11 cellular contexts compared by ENCODE assay signal in genomic region chr10:95475827-95476481, GRCh38.
DNase-seq lines count a peak whose midpoint lies in the region; ATAC-seq, FAIRE-seq and TF ChIP-seq lines count a peak whose summit lies in the region.
"Had no signal": no experiment of that assay in that cellular context is flagged by ENCODE, and none has a peak within 500 bp of the region (broad histone marks: within the 10 kb centered on the region; RNA-seq: fewer than 3 reads in every experiment).

No MANE protein-coding gene starts in this region.

- no peak overlapping the region for H3K4me3 ChIP-seq in HEK293 (ENCODE audit: low read depth, low read length)
- H3K4me3 ChIP-seq in small intestine (ENCODE audit: low read depth in 1 of 2, low read length in 2 of 2), result no peak overlapping the region

- H3K9me3 ChIP-seq in HEK293 (ENCODE audit: control insufficient read depth, insufficient read depth, low read depth, low read length) (no peaks in the 10 kb centered on the region), small intestine (ENCODE audit: control insufficient read depth, low read depth) (no peaks in the 10 kb centered on the region)

- peaks cover 26% of the 10 kb centered on the region for H3K4me1 ChIP-seq in HEK293 (ENCODE audit: control insufficient read depth, insufficient read depth, low read length)
- peaks cover 10 to 11% of the 10 kb centered on the region in 2 donors for H3K4me1 ChIP-seq in small intestine (ENCODE audit: control insufficient read depth in 2 of 2, insufficient read depth in 1 of 2, low read depth in 1 of 2, low read length in 1 of 2)

- H3K36me3 ChIP-seq in HEK293 (ENCODE audit: control insufficient read depth in 2 of 2, insufficient read depth in 1 of 2, low read length in 2 of 2), result no peaks in the 10 kb centered on the region
- no peaks in the 10 kb centered on the region for H3K36me3 ChIP-seq in small intestine (ENCODE audit: control insufficient read depth in 2 of 2, insufficient read depth in 2 of 2, low read length in 2 of 2)

- H3K27me3 ChIP-seq in layer of hippocampus (ENCODE audit: control insufficient read depth, insufficient read depth, low read length) (no peaks in the 10 kb centered on the region), small intestine (ENCODE audit: control insufficient read depth in 2 of 2, insufficient read depth in 2 of 2, low read length in 2 of 2) (no peaks in the 10 kb centered on the region)

- H3K27ac ChIP-seq in HEK293 (ENCODE audit: extremely low read depth, low read depth, low read length), result peak overlapping the region; percentile 38
- H3K27ac ChIP-seq in layer of hippocampus (ENCODE audit: low read depth, low read length), result peak overlapping the region; percentile 73
- peak overlapping the region in 1 of 2 donors; percentile 80 for H3K27ac ChIP-seq in small intestine (ENCODE audit: low read depth in 1 of 2, low read length in 1 of 2)

- no peak for ATAC-seq in GM21737 (IDR thresholded peaks at IDR 0.05; ENCODE audit: unreplicated experiment)

- peak; percentile 30 for DNase-seq in SW480 (ENCODE audit: low spot score)
- DNase-seq in small intestine, result peak; percentile 89
- no peak for DNase-seq in superior temporal gyrus (ENCODE audit: extremely low spot score)
- no peak for DNase-seq in middle frontal gyrus (ENCODE audit: extremely low spot score, low spot score)
- no peak for DNase-seq in midbrain (lab: John Stamatoyannopoulos, UW)
- DNase-seq: activated CD4-positive, alpha-beta T cell treated with anti-CD3 and anti-CD28 coated beads, Interleukin-2, amount 10 ng/mL, durations not matched to agents 7 days and 5 days; NCI-H1436 treated with DMSO at 0.1 percent for 48 hours had no signal

- FAIRE-seq in small intestine (lab: Jason Lieb, UNC), result no peak
- FAIRE-seq: GM18507 had no signal

- WGBS in small intestine, 3 donors, result 11 to 51% (median 25%) methylated on average over 8 of the region's 8 CpGs

- CTCF ChIA-PET in HEK293 (lab: Yijun Ruan, JAX), result no interaction called here

- TF ChIP-seq CTCF in HEK293 (tag by site-specific recombination; IDR thresholded peaks at IDR 0.05), result no peak

- POLR2A ChIA-PET in HEK293 (lab: Yijun Ruan, JAX), result no interaction called here

TF ChIP-seq in HEK293, 187 proteins besides CTCF, POLR2A, EP300 and RAD21 (continues in another document):
- TF ChIP-seq ZNF664 (tag by site-specific recombination; IDR thresholded peaks at IDR 0.05), result no peak
- TF ChIP-seq ELK4 (IDR thresholded peaks at IDR 0.05; ENCODE audit: borderline replicate concordance, low read depth, low read length), result no peak
- TF ChIP-seq ZNF529 (tag by site-specific recombination; IDR thresholded peaks at IDR 0.05; ENCODE audit: insufficient replicate concordance), result no peak
- peak; percentile 87 for TF ChIP-seq IKZF3 (tag by site-specific recombination; IDR thresholded peaks at IDR 0.05)
- TF ChIP-seq PRDM1 (tag by site-specific recombination; IDR thresholded peaks at IDR 0.05), result no peak
- TF ChIP-seq, protein P1, sequence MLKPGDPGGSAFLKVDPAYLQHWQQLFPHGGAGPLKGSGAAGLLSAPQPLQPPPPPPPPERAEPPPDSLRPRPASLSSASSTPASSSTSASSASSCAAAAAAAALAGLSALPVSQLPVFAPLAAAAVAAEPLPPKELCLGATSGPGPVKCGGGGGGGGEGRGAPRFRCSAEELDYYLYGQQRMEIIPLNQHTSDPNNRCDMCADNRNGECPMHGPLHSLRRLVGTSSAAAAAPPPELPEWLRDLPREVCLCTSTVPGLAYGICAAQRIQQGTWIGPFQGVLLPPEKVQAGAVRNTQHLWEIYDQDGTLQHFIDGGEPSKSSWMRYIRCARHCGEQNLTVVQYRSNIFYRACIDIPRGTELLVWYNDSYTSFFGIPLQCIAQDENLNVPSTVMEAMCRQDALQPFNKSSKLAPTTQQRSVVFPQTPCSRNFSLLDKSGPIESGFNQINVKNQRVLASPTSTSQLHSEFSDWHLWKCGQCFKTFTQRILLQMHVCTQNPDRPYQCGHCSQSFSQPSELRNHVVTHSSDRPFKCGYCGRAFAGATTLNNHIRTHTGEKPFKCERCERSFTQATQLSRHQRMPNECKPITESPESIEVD (tag by site-specific recombination; IDR thresholded peaks at IDR 0.05), result peak; percentile 95
- TF ChIP-seq SP3 (tag by site-specific recombination; IDR thresholded peaks at IDR 0.05), result no peak
- TF ChIP-seq KLF1 (tag by site-specific recombination; IDR thresholded peaks at IDR 0.05), result no peak; the same call in 1 of the 2 replicates
- TF ChIP-seq, protein P2, sequence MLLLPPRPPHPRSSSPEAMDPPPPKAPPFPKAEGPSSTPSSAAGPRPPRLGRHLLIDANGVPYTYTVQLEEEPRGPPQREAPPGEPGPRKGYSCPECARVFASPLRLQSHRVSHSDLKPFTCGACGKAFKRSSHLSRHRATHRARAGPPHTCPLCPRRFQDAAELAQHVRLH (tag by site-specific recombination; IDR thresholded peaks at IDR 0.05), result peak; percentile 69; the same call in 1 of the 2 replicates
- TF ChIP-seq, protein P3, sequence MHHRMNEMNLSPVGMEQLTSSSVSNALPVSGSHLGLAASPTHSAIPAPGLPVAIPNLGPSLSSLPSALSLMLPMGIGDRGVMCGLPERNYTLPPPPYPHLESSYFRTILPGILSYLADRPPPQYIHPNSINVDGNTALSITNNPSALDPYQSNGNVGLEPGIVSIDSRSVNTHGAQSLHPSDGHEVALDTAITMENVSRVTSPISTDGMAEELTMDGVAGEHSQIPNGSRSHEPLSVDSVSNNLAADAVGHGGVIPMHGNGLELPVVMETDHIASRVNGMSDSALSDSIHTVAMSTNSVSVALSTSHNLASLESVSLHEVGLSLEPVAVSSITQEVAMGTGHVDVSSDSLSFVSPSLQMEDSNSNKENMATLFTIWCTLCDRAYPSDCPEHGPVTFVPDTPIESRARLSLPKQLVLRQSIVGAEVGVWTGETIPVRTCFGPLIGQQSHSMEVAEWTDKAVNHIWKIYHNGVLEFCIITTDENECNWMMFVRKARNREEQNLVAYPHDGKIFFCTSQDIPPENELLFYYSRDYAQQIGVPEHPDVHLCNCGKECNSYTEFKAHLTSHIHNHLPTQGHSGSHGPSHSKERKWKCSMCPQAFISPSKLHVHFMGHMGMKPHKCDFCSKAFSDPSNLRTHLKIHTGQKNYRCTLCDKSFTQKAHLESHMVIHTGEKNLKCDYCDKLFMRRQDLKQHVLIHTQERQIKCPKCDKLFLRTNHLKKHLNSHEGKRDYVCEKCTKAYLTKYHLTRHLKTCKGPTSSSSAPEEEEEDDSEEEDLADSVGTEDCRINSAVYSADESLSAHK (tag by site-specific recombination; IDR thresholded peaks at IDR 0.05), result peak; percentile 82
- TF ChIP-seq ZNF2 (tag by site-specific recombination; IDR thresholded peaks at IDR 0.05), result no peak
- peak; percentile 94 for TF ChIP-seq SCRT2 (tag by site-specific recombination; IDR thresholded peaks at IDR 0.05)
- TF ChIP-seq BCL6B (tag by site-specific recombination; IDR thresholded peaks at IDR 0.05), result no peak
- peak; percentile 76 for TF ChIP-seq ZNF596 (tag by site-specific recombination; IDR thresholded peaks at IDR 0.05)
- no peak for TF ChIP-seq BCL11A (tag by site-specific recombination; IDR thresholded peaks at IDR 0.05; ENCODE audit: low read depth)
- no peak for TF ChIP-seq ZNF416 (tag by site-specific recombination; IDR thresholded peaks at IDR 0.05)
- no peak; the same call in 1 of the 2 replicates for TF ChIP-seq KLF7 (tag by site-specific recombination; IDR thresholded peaks at IDR 0.05; ENCODE audit: borderline replicate concordance)
- TF ChIP-seq FEZF1 (tag by site-specific recombination; IDR thresholded peaks at IDR 0.05), result peak; percentile 96
- TF ChIP-seq ZBTB48 (tag by site-specific recombination; IDR thresholded peaks at IDR 0.05), result no peak
- no peak for TF ChIP-seq BCL11B (tag by site-specific recombination; IDR thresholded peaks at IDR 0.05; ENCODE audit: low read depth)
- TF ChIP-seq ZNF677 (tag by site-specific recombination; IDR thresholded peaks at IDR 0.05), result no peak
- TF ChIP-seq ZNF555 (tag by site-specific recombination; conservative IDR thresholded peaks at IDR 0.05), result no peak
- peak; percentile 24 for TF ChIP-seq ZNF335 (tag by site-specific recombination; conservative IDR thresholded peaks at IDR 0.05)
- peak; percentile 91 for TF ChIP-seq ZNF843 (tag by site-specific recombination; IDR thresholded peaks at IDR 0.05)
- no peak for TF ChIP-seq ZNF202 (tag by site-specific recombination; IDR thresholded peaks at IDR 0.05; ENCODE audit: borderline replicate concordance)
- TF ChIP-seq ZNF155 (tag by site-specific recombination; IDR thresholded peaks at IDR 0.05), result no peak
- peak; percentile 61; the same call in 1 of the 2 replicates for TF ChIP-seq ZBTB17 (tag by site-specific recombination; IDR thresholded peaks at IDR 0.05)
- no peak for TF ChIP-seq ZNF548 (tag by site-specific recombination; IDR thresholded peaks at IDR 0.05)
- 0 out of 2 replicates have a peak, but pooled peaks have one; percentile 11 for TF ChIP-seq ZSCAN23 (tag by site-specific recombination; IDR thresholded peaks at IDR 0.05)
- TF ChIP-seq ZXDB (tag by site-specific recombination; IDR thresholded peaks at IDR 0.05), result peak; percentile 84
- TF ChIP-seq ZSCAN30 (tag by site-specific recombination; IDR thresholded peaks at IDR 0.05), result peak; percentile 60; the same call in 1 of the 2 replicates
- TF ChIP-seq OSR2 (tag by site-specific recombination; IDR thresholded peaks at IDR 0.05), result peak; percentile 93

Comparison
In these comparisons a context has a peak if more than half of its experiments do, and no peak if none do; other contexts are left out.
1. DNase-seq: peak in SW480 (single experiment) and small intestine (single experiment); none in superior temporal gyrus (single experiment), middle frontal gyrus (single experiment) and midbrain (single experiment).